Comparison of ENCODE assay signal across 1 cellular context in the genomic region with DNA sequence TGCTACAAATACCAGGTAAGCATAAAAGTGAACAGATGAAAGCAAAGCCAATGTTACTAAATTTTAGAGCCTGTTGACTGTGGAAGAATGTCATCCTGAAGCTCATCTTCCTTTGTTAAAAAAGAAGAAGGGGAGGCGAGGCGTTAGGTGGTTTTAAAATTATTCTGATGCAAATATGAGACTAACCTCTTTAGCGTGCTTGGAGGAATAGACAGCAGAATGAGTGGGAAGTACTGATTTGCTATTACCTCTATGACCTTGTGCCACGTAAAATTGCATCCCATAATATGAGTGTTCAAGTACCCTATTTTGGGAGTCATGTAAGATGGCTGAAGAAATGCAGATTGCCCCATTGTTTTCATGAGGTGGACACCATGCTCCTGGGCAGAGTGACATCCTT.
TF ChIP-seq lines count a peak whose summit lies in the region.

No MANE protein-coding gene starts in this region.

TF ChIP-seq in H1, 55 proteins besides CTCF, POLR2A, EP300 and RAD21 (continued from another document):
- TF ChIP-seq, protein P1, sequence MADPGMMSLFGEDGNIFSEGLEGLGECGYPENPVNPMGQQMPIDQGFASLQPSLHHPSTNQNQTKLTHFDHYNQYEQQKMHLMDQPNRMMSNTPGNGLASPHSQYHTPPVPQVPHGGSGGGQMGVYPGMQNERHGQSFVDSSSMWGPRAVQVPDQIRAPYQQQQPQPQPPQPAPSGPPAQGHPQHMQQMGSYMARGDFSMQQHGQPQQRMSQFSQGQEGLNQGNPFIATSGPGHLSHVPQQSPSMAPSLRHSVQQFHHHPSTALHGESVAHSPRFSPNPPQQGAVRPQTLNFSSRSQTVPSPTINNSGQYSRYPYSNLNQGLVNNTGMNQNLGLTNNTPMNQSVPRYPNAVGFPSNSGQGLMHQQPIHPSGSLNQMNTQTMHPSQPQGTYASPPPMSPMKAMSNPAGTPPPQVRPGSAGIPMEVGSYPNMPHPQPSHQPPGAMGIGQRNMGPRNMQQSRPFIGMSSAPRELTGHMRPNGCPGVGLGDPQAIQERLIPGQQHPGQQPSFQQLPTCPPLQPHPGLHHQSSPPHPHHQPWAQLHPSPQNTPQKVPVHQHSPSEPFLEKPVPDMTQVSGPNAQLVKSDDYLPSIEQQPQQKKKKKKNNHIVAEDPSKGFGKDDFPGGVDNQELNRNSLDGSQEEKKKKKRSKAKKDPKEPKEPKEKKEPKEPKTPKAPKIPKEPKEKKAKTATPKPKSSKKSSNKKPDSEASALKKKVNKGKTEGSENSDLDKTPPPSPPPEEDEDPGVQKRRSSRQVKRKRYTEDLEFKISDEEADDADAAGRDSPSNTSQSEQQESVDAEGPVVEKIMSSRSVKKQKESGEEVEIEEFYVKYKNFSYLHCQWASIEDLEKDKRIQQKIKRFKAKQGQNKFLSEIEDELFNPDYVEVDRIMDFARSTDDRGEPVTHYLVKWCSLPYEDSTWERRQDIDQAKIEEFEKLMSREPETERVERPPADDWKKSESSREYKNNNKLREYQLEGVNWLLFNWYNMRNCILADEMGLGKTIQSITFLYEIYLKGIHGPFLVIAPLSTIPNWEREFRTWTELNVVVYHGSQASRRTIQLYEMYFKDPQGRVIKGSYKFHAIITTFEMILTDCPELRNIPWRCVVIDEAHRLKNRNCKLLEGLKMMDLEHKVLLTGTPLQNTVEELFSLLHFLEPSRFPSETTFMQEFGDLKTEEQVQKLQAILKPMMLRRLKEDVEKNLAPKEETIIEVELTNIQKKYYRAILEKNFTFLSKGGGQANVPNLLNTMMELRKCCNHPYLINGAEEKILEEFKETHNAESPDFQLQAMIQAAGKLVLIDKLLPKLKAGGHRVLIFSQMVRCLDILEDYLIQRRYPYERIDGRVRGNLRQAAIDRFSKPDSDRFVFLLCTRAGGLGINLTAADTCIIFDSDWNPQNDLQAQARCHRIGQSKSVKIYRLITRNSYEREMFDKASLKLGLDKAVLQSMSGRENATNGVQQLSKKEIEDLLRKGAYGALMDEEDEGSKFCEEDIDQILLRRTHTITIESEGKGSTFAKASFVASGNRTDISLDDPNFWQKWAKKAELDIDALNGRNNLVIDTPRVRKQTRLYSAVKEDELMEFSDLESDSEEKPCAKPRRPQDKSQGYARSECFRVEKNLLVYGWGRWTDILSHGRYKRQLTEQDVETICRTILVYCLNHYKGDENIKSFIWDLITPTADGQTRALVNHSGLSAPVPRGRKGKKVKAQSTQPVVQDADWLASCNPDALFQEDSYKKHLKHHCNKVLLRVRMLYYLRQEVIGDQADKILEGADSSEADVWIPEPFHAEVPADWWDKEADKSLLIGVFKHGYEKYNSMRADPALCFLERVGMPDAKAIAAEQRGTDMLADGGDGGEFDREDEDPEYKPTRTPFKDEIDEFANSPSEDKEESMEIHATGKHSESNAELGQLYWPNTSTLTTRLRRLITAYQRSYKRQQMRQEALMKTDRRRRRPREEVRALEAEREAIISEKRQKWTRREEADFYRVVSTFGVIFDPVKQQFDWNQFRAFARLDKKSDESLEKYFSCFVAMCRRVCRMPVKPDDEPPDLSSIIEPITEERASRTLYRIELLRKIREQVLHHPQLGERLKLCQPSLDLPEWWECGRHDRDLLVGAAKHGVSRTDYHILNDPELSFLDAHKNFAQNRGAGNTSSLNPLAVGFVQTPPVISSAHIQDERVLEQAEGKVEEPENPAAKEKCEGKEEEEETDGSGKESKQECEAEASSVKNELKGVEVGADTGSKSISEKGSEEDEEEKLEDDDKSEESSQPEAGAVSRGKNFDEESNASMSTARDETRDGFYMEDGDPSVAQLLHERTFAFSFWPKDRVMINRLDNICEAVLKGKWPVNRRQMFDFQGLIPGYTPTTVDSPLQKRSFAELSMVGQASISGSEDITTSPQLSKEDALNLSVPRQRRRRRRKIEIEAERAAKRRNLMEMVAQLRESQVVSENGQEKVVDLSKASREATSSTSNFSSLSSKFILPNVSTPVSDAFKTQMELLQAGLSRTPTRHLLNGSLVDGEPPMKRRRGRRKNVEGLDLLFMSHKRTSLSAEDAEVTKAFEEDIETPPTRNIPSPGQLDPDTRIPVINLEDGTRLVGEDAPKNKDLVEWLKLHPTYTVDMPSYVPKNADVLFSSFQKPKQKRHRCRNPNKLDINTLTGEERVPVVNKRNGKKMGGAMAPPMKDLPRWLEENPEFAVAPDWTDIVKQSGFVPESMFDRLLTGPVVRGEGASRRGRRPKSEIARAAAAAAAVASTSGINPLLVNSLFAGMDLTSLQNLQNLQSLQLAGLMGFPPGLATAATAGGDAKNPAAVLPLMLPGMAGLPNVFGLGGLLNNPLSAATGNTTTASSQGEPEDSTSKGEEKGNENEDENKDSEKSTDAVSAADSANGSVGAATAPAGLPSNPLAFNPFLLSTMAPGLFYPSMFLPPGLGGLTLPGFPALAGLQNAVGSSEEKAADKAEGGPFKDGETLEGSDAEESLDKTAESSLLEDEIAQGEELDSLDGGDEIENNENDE (IDR thresholded peaks at IDR 0.05; ENCODE audit: insufficient replicate concordance, low read length), result no peak
- TF ChIP-seq ZNF274 (IDR thresholded peaks at IDR 0.05; ENCODE audit: borderline replicate concordance, extremely low read depth, low read length), result no peak
- TF ChIP-seq, protein P2, sequence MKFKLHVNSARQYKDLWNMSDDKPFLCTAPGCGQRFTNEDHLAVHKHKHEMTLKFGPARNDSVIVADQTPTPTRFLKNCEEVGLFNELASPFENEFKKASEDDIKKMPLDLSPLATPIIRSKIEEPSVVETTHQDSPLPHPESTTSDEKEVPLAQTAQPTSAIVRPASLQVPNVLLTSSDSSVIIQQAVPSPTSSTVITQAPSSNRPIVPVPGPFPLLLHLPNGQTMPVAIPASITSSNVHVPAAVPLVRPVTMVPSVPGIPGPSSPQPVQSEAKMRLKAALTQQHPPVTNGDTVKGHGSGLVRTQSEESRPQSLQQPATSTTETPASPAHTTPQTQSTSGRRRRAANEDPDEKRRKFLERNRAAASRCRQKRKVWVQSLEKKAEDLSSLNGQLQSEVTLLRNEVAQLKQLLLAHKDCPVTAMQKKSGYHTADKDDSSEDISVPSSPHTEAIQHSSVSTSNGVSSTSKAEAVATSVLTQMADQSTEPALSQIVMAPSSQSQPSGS (IDR thresholded peaks at IDR 0.05; ENCODE audit: low read length), result no peak
- no peak for TF ChIP-seq TEAD4 (IDR thresholded peaks at IDR 0.05; ENCODE audit: low read depth, low read length)
- TF ChIP-seq EZH2 (IDR thresholded peaks at IDR 0.05; ENCODE audit: low read depth, low read length, severe bottlenecking), result no peak
- no peak for TF ChIP-seq CTBP2 (IDR thresholded peaks at IDR 0.05; ENCODE audit: borderline replicate concordance, insufficient read depth, insufficient read length, low read length)
- TF ChIP-seq BRCA1 (IDR thresholded peaks at IDR 0.05; ENCODE audit: low read depth, low read length), result no peak
- TF ChIP-seq, protein P3, sequence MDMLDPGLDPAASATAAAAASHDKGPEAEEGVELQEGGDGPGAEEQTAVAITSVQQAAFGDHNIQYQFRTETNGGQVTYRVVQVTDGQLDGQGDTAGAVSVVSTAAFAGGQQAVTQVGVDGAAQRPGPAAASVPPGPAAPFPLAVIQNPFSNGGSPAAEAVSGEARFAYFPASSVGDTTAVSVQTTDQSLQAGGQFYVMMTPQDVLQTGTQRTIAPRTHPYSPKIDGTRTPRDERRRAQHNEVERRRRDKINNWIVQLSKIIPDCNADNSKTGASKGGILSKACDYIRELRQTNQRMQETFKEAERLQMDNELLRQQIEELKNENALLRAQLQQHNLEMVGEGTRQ (IDR thresholded peaks at IDR 0.05; ENCODE audit: low read length), result no peak
- TF ChIP-seq JUND (IDR thresholded peaks at IDR 0.05; ENCODE audit: low read length), result no peak
- TF ChIP-seq JUN (IDR thresholded peaks at IDR 0.05; ENCODE audit: low read depth, low read length), result no peak
- TF ChIP-seq SP2 (IDR thresholded peaks at IDR 0.05; ENCODE audit: low read length), result no peak
- no peak for TF ChIP-seq NRF1 (IDR thresholded peaks at IDR 0.05; ENCODE audit: low read depth, low read length)
- no peak for TF ChIP-seq TCF12 (IDR thresholded peaks at IDR 0.05; ENCODE audit: low read depth, low read length)
- no peak for TF ChIP-seq RFX5 (IDR thresholded peaks at IDR 0.05; ENCODE audit: borderline replicate concordance, low read depth, low read length)
